34 cellular contexts compared by ENCODE assay signal in the genomic region with DNA sequence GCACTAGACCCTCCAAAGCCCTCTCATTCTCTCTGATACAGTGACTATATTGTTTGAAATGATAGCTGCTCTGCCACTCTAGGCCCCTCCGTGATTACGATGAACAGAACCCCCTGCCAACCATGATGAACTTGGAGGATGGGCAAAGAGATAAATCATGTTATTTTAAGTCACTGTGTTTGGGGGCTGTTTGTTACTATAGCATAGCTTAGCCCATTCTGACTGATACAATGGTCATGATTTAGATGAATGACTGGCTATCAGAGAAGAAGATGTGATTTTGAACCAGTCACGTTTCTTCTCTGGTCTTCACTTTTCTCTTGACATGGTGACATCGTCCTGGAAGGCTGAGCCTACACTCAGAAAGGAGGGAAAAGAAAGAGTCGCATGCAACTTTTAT.
"Had no signal": no experiment of that assay in that cellular context is flagged by ENCODE, and none has a peak within 500 bp of the region (broad histone marks: within the 10 kb centered on the region; RNA-seq: fewer than 3 reads in every experiment).

No MANE protein-coding gene starts in this region.

- DNase-seq: Karpas-422, Kasumi-1, MG63, MM.1S, MV-4-11, NCI-H1048, NCI-H1092, NCI-H1092 treated with DMSO at 0.1 percent for 48 hours, NCI-H1105, NCI-H1105 treated with DMSO at 0.1 percent for 48 hours, NCI-H1417, NCI-H1417 treated with DMSO at 0.1 percent for 48 hours, NCI-H1436, NCI-H1436 treated with DMSO at 0.1 percent for 48 hours, NCI-H146, NCI-H1694, NCI-H1694 treated with DMSO at 0.1 percent for 48 hours, NCI-H187, NCI-H187 treated with DMSO at 0.1 percent for 48 hours, NCI-H1930, NCI-H2029, NCI-H2029 treated with DMSO at 0.1 percent for 48 hours, NCI-H2081, NCI-H2081 treated with DMSO at 0.1 percent for 48 hours, NCI-H2107, NCI-H2171, NCI-H2171 treated with DMSO at 0.1 percent for 48 hours, NCI-H2227 treated with DMSO at 0.1 percent for 48 hours, NCI-H226, NCI-H345, NCI-H446, NCI-H446 treated with DMSO at 0.1 percent for 48 hours, NCI-H510A treated with DMSO at 0.1 percent for 48 hours, NCI-H524 had no signal

- H3K36me3 ChIP-seq: MG63 had no signal

- H3K4me3 ChIP-seq: MG63 had no signal

- H3K9me3 ChIP-seq: MG63 had no signal

- H3K27me3 ChIP-seq: MG63 had no signal
